In the genomic region with DNA sequence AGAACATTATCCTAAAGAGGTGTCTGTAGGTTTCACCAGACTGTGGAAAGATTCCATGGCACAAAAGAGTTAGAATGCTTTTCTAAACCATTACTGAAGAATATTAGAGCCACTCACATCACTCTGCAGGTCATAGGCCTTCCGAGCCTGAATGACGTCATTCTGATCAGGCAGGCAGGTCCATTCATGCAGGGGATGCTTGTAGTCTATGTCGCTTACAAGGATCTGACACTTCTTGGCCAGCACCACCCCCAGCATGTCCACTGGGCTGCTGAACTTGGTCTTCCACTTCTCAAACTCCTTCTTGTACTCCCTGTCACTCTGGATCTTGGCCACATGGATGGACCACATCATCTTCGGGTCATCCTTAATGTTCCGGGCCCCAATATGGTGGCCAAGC, we compare ENCODE assay signal across 34 cellular contexts.
"Had no signal": no experiment of that assay in that cellular context is flagged by ENCODE, and none has a peak within 500 bp of the region (broad histone marks: within the 10 kb centered on the region; RNA-seq: fewer than 3 reads in every experiment).

No MANE protein-coding gene starts in this region.

- DNase-seq: activated CD4-positive, CD25-positive, alpha-beta regulatory T cell treated with anti-CD3 and anti-CD28 coated beads, Interleukin-2, amount 50 U/mL, for 72 hours; activated gamma-delta T cell; activated T-cell treated with anti-CD3 and anti-CD28 coated beads, Interleukin-2, amount 50 U/mL, for 1 hour; adrenal gland; aorta; body of pancreas; cerebellar nuclear complex; colonic mucosa; effector CD8-positive, alpha-beta T cell; head of caudate nucleus; hippocampal formation; left cardiac atrium; naive B cell; nucleus accumbens; pancreas; stimulated activated CD4-positive, alpha-beta T cell treated with anti-CD3 and anti-CD28 coated beads, Interleukin-1b, Interleukin-23, amount 100 ng/mL, for 48 hours; stimulated activated CD4-positive, alpha-beta T cell treated with anti-CD3 and anti-CD28 coated beads, Interleukin-4, amount 100 ng/mL, for 4 hours; stimulated activated CD8-positive, alpha-beta memory T cell treated with anti-CD3 and anti-CD28 coated beads, Interleukin-4, amount 100 ng/mL, for 48 hours; stimulated activated naive CD8-positive, alpha-beta T cell treated with anti-CD3 and anti-CD28 coated beads, Interleukin-15, amount 100 ng/mL, for 72 hours; substantia nigra; thyroid gland; upper lobe of left lung had no signal

- FAIRE-seq: endometrium, keratinocyte, pancreas had no signal

- H3K27me3 Mint-ChIP-seq: naive B cell; stimulated activated memory B cell treated with anti-CD40 and anti-IgM and Interleukin-4, amounts not matched to agents 10 μg/mL and 1 μg/mL and 100 μg/mL, for 72 hours; stimulated activated naive CD8-positive, alpha-beta T cell treated with anti-CD3 and anti-CD28 coated beads, Interleukin-15, amount 100 ng/mL, for 72 hours had no signal

- H3K27ac Mint-ChIP-seq: activated T-helper 1 cell treated with anti-CD3 and anti-CD28 coated beads, Interleukin-12 subunit alpha, Interleukin-12 subunit beta, Interleukin-2, Interleukin-4 antibody, amounts not matched to agents 30 ng/mL and 10 ng/mL and 1 ng/mL, durations not matched to agents 14 hours and 24 hours and 36 hours; mesothelial cell of epicardium; stimulated activated memory B cell treated with anti-CD40 and anti-IgM and Interleukin-4, amounts not matched to agents 10 μg/mL and 1 μg/mL and 100 μg/mL, for 72 hours had no signal

- H3K9me3 Mint-ChIP-seq: activated naive CD4-positive, alpha-beta T cell treated with anti-CD3 and anti-CD28 coated beads, Interleukin-2, amount 50 U/mL, for 72 hours; mesothelial cell of epicardium; neural crest cell; stimulated activated naive CD8-positive, alpha-beta T cell treated with anti-CD3 and anti-CD28 coated beads, Interleukin-15, amount 100 ng/mL, for 72 hours had no signal

- H3K36me3 ChIP-seq: adrenal gland, cardiac muscle cell, colonic mucosa, gastroesophageal sphincter, pancreas, prostate gland, thyroid gland, upper lobe of left lung, vagina had no signal

- H3K27ac ChIP-seq: body of pancreas, cardiac muscle cell, colonic mucosa, gastroesophageal sphincter, pancreas, prostate gland, thyroid gland, upper lobe of left lung, vagina had no signal

- H3K9me3 ChIP-seq: adrenal gland, body of pancreas, colonic mucosa, gastroesophageal sphincter, pancreas, prostate gland, thyroid gland, upper lobe of left lung, vagina had no signal

- H3K4me1 ChIP-seq: body of pancreas, colonic mucosa, gastroesophageal sphincter, pancreas, prostate gland, thyroid gland, upper lobe of left lung had no signal

- H3K4me3 ChIP-seq: adrenal gland, body of pancreas, cardiac muscle cell, colonic mucosa, gastroesophageal sphincter, pancreas, prostate gland, smooth muscle cell, thyroid gland, upper lobe of left lung, vagina had no signal

- H3K27me3 ChIP-seq: adrenal gland, body of pancreas, cardiac muscle cell, colonic mucosa, gastroesophageal sphincter, pancreas, thyroid gland, upper lobe of left lung, vagina had no signal

- H3K4me2 ChIP-seq: smooth muscle cell had no signal

- ATAC-seq: body of pancreas; gastroesophageal sphincter; left cardiac atrium; pancreas; stimulated activated memory B cell treated with anti-CD40 and anti-IgM and Interleukin-4, amounts not matched to agents 10 μg/mL and 1 μg/mL and 100 μg/mL, for 72 hours had no signal

- H3K36me3 Mint-ChIP-seq: activated naive CD4-positive, alpha-beta T cell treated with anti-CD3 and anti-CD28 coated beads, Interleukin-2, amount 50 U/mL, for 72 hours; mesothelial cell of epicardium had no signal

- H3K4me3 Mint-ChIP-seq: activated T-helper 1 cell treated with anti-CD3 and anti-CD28 coated beads, Interleukin-12 subunit alpha, Interleukin-12 subunit beta, Interleukin-2, Interleukin-4 antibody, amounts not matched to agents 30 ng/mL and 10 ng/mL and 1 ng/mL, durations not matched to agents 14 hours and 24 hours and 36 hours; mesothelial cell of epicardium; naive B cell; neural crest cell; stimulated activated memory B cell treated with anti-CD40 and anti-IgM and Interleukin-4, amounts not matched to agents 10 μg/mL and 1 μg/mL and 100 μg/mL, for 72 hours; stimulated activated naive CD8-positive, alpha-beta T cell treated with anti-CD3 and anti-CD28 coated beads, Interleukin-15, amount 100 ng/mL, for 72 hours had no signal
